6 cellular contexts compared by ENCODE assay signal in the genomic region with DNA sequence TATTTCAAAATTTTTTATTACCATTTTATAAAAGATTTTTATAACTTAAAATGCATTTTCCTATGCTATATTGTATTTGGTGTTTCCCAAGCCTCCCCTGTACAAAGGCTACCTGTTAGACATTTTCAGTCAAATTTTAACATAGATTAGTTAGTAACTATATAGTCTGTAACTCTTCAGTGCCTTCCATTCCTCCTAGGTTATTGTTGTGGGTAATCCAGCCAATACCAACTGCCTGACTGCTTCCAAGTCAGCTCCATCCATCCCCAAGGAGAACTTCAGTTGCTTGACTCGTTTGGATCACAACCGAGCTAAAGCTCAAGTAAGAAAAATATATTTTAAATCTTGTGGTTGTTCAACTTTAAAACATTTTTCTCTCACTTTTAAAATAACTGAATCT.
"Had no signal": no experiment of that assay in that cellular context is flagged by ENCODE, and none has a peak within 500 bp of the region (broad histone marks: within the 10 kb centered on the region; RNA-seq: fewer than 3 reads in every experiment).

No MANE protein-coding gene starts in this region.

- H3K4me3 ChIP-seq: GM23338, K562 had no signal

- DNase-seq: H9, HCEC 1CT, IMR-90, KG1 had no signal

- ATAC-seq: GM23338, K562 had no signal
